In the genomic region with DNA sequence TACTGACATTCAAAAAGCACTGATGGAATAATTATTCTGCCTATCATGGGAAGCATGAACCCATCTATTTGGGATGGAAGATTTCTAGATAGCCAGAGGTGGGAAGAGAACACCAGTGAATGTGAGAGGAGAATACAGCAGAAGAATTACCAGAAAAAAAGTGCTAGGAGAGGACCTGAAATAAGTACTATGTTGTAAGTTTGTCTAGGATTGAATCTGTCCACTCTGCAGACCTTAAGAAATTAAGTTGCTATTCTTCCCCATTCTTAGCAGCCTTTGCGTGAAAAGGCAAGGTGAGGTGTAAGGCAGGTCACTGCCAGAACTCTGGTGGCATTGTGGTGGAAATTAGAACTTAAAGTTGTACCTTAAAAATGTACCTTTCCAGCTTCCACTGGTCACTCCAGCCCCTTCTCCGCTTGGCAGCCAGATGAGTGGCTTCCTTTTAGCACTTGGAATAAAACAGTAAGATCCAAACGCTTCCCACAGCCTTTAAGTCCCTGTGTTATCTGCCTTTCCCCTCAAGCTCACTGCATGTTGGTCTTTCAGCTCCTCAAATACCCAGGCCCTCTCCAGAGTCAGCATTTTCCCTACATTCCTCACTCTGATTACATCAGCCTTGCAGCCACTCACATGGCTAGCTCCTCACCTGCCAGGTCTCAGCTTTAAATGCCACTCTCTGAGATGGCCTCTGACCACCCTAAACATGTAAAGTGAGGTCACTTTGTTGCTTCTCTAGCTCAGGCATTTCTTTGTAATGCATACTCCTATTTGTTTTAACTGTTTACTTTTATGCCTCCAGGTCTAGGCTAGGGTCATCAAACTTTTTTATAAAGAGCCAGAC, we compare ENCODE assay signal across 12 cellular contexts.
DNase-seq lines count a peak whose midpoint lies in the region; ATAC-seq and TF ChIP-seq lines count a peak whose summit lies in the region.
"Had no signal": no experiment of that assay in that cellular context is flagged by ENCODE, and none has a peak within 500 bp of the region (broad histone marks: within the 10 kb centered on the region; RNA-seq: fewer than 3 reads in every experiment).

No MANE protein-coding gene starts in this region.

- no peak overlapping the region for H3K9ac ChIP-seq in mammary epithelial cell (ENCODE audit: insufficient read depth, low read length)
- peak overlapping the region; percentile 54 for H3K9ac ChIP-seq in iPS-18a (ENCODE audit: low read length)

- ATAC-seq in T-helper 17 cell = no peak

- H3K27me3 Mint-ChIP-seq in MCF 10A (ENCODE audit: insufficient read depth, unreplicated experiment) = no peaks in the 10 kb centered on the region
- H3K27me3 Mint-ChIP-seq in T-helper 17 cell = no peaks in the 10 kb centered on the region

- peaks cover 24% of the 10 kb centered on the region for H3K36me3 ChIP-seq in mammary epithelial cell (ENCODE audit: insufficient read depth, low read length)
- peaks cover 49% of the 10 kb centered on the region for H3K36me3 ChIP-seq in iPS-18a (ENCODE audit: control insufficient read depth, low read depth, low read length)
- H3K36me3 ChIP-seq in thyroid gland = peaks cover 26 to 28% of the 10 kb centered on the region in 2 donors

- H3K36me3 Mint-ChIP-seq in MCF 10A (ENCODE audit: insufficient read depth, unreplicated experiment) (peaks cover 96% of the 10 kb centered on the region), T-helper 17 cell (ENCODE audit: low read depth) (peaks cover 15% of the 10 kb centered on the region)

- H3K4me3 Mint-ChIP-seq in MCF 10A (ENCODE audit: unreplicated experiment) (no peak overlapping the region), T-helper 17 cell (peak overlapping the region; percentile 36)

- H3K27ac ChIP-seq in mammary epithelial cell (ENCODE audit: insufficient read depth, low read depth, low read length) = no peak overlapping the region
- peak overlapping the region; percentile 32 for H3K27ac ChIP-seq in iPS-18a (ENCODE audit: low read length)
- no peak overlapping the region for H3K27ac ChIP-seq in thyroid gland

- H3K27me3 ChIP-seq in mammary epithelial cell (ENCODE audit: insufficient read depth, low read length) = no peaks in the 10 kb centered on the region
- H3K27me3 ChIP-seq in iPS-18a (ENCODE audit: control insufficient read depth, insufficient read depth, low read length) = no peaks in the 10 kb centered on the region
- no peaks in the 10 kb centered on the region for H3K27me3 ChIP-seq in thyroid gland

- intact Hi-C loops in MCF 10A (cut with micrococcal nuclease) (no loop called here), mammary epithelial cell (cut with micrococcal nuclease) (no loop called here), thyroid gland (cut with DNase I) (no loop called here)

- BruUV-seq in MCF 10A (replicated peaks; lab: Mats Ljungman, UMichigan) = no TSS peak
- BruUV-seq in mammary epithelial cell (replicated peaks; lab: Mats Ljungman, UMichigan) = no TSS peak

- CTCF ChIA-PET in MCF 10A (lab: Yijun Ruan, JAX) (interaction anchor here (0.6 to 9.2 kb wide), 8 partner anchors 10 to 635 kb away, joined by 3 to 77 read pairs (median 4); partner anchors contain the start of gene EPB41L4A), mammary epithelial cell (lab: Charles Lee; ENCODE audit: low non-redundant PET) (no interaction called here)

- 89% methylated on average over 3 of the region's 3 CpGs for WGBS in mammary epithelial cell (ENCODE audit: low coverage, missing lambda C conversion rate)
- WGBS in thyroid gland, 2 donors = 78 to 80% methylated on average over 3 of the region's 3 CpGs

- peaks cover 24% of the 10 kb centered on the region for H3K79me2 ChIP-seq in mammary epithelial cell (ENCODE audit: insufficient read depth, low read length)

- no peaks in the 10 kb centered on the region for H4K20me1 ChIP-seq in mammary epithelial cell (ENCODE audit: insufficient read depth, low read length)

- no peak overlapping the region for H3K4me2 ChIP-seq in mammary epithelial cell (ENCODE audit: insufficient read depth, low read depth, low read length)

- no peak for TF ChIP-seq CTCF in MCF 10A (IDR thresholded peaks at IDR 0.05; ENCODE audit: unreplicated experiment)
- no peak for TF ChIP-seq CTCF in mammary epithelial cell (conservative IDR thresholded peaks at IDR 0.05 in 1 of 2, IDR thresholded peaks at IDR 0.05 in 1 of 2; ENCODE audit: extremely low read depth in 1 of 2, insufficient read depth in 1 of 2, low read depth in 1 of 2, low read length in 2 of 2)
- TF ChIP-seq CTCF in thyroid gland (IDR thresholded peaks at IDR 0.05) = no peak

- dilution Hi-C loops in mammary epithelial cell (cut with HindIII; ENCODE audit: low sequenced_read_pairs) = no loop called here

- H3K9me3 ChIP-seq in mammary epithelial cell (replicated peaks; ENCODE audit: insufficient read depth, low read length) (no peaks in the 10 kb centered on the region), T-helper 17 cell (ENCODE audit: control insufficient read depth, low read length, poor library complexity, severe bottlenecking) (no peaks in the 10 kb centered on the region), iPS-18a (ENCODE audit: control insufficient read depth, low read depth, low read length) (no peaks in the 10 kb centered on the region), thyroid gland (no peaks in the 10 kb centered on the region)

- in situ Hi-C loops in mammary epithelial cell (cut with MboI; ENCODE audit: low sequenced_read_pairs in 2 of 2) = no loop called here

- H3K9me3 Mint-ChIP-seq in MCF 10A (ENCODE audit: unreplicated experiment) = no peaks in the 10 kb centered on the region

- DNase-seq in MCF 10A (ENCODE audit: unreplicated experiment) (no peak), mammary epithelial cell (no peak), T-helper 17 cell (no peak), GF-D8 (lab: John Stamatoyannopoulos, UW) (no peak), thyroid gland (no peak), C1 segment of cervical spinal cord (lab: John Stamatoyannopoulos, UW) (no peak), NCI-H446 (lab: John Stamatoyannopoulos, UW) (no peak)
- DNase-seq: AML-193, aorta, NCI-H446 treated with DMSO at 0.1 percent for 48 hours, occipital lobe had no signal

- H3K4me3 ChIP-seq in mammary epithelial cell (replicated peaks in 1 of 3; ENCODE audit: insufficient read depth in 1 of 3, low read depth in 2 of 3, low read length in 3 of 3) (no peak overlapping the region), iPS-18a (ENCODE audit: low read length) (no peak overlapping the region), thyroid gland (replicated peaks in 1 of 3) (no peak overlapping the region)

- no peak overlapping the region for H2AFZ ChIP-seq in mammary epithelial cell (ENCODE audit: low read depth, low read length)

- POLR2A ChIA-PET in MCF 10A (lab: Yijun Ruan, JAX) = interaction anchor here (0.8 to 1.6 kb wide), 7 partner anchors 17 to 347 kb away, joined by 3 to 4 read pairs (median 3); no protein-coding TSS in a partner anchor

- H3K4me1 ChIP-seq in mammary epithelial cell (ENCODE audit: insufficient read depth, low read length) (peaks cover 7% of the 10 kb centered on the region), iPS-18a (ENCODE audit: control insufficient read depth, low read depth, low read length) (peaks cover 23% of the 10 kb centered on the region), thyroid gland (peaks cover 11 to 14% of the 10 kb centered on the region in 2 donors)

- peak overlapping the region; percentile 64 for H3K27ac Mint-ChIP-seq in MCF 10A (ENCODE audit: low read depth, unreplicated experiment)
- no peak overlapping the region for H3K27ac Mint-ChIP-seq in T-helper 17 cell

- H3K4me1 Mint-ChIP-seq in MCF 10A (ENCODE audit: insufficient read depth, unreplicated experiment) (peaks cover 24% of the 10 kb centered on the region), T-helper 17 cell (peaks cover 15% of the 10 kb centered on the region)

- TF ChIP-seq POLR2A in thyroid gland (IDR thresholded peaks at IDR 0.05) = no peak
